16 cellular contexts compared by ENCODE assay signal in genomic region chr17:80996422-80997305, GRCh38. TPM values are rescaled to one million over a fixed set of nuclear protein-coding genes. Genes with fewer than 3 reads are reported as not detected.
DNase-seq lines count a peak whose midpoint lies in the region; ATAC-seq and TF ChIP-seq lines count a peak whose summit lies in the region.
"Had no signal": no experiment of that assay in that cellular context is flagged by ENCODE, and none has a peak within 500 bp of the region (broad histone marks: within the 10 kb centered on the region; RNA-seq: fewer than 3 reads in every experiment).

No MANE protein-coding gene starts in this region.

- H3K4me3 ChIP-seq in PC-3 (ENCODE audit: low read length) (no peak overlapping the region), spleen (no peak overlapping the region), MG63 (no peak overlapping the region)

- H3K9ac ChIP-seq in PC-3 (ENCODE audit: low read length): no peak overlapping the region

- H3K4me1 ChIP-seq in PC-3 (ENCODE audit: insufficient read depth, low read length) (peaks cover 26% of the 10 kb centered on the region), spleen (peaks cover 12 to 47% (median 24%) of the 10 kb centered on the region in 6 donors)

- H3K27me3 ChIP-seq in PC-3 (ENCODE audit: low read length) (no peaks in the 10 kb centered on the region), spleen (replicated peaks in 1 of 7) (peaks cover 0 to 7% (median 0%) of the 10 kb centered on the region in 7 donors), MG63 (no peaks in the 10 kb centered on the region)
- no peaks in the 10 kb centered on the region for H3K27me3 ChIP-seq in CD4-positive, alpha-beta T cell (ENCODE audit: control insufficient read depth, insufficient read depth, low read length)

- H3K9me3 Mint-ChIP-seq in nephron progenitor cell: no peaks in the 10 kb centered on the region
- H3K9me3 Mint-ChIP-seq in CD4-positive, alpha-beta T cell: no peaks in the 10 kb centered on the region
- H3K9me3 Mint-ChIP-seq: CD4-positive, CD25-positive, alpha-beta regulatory T cell had no signal

- H3K9me3 ChIP-seq in PC-3 (ENCODE audit: low read length) (no peaks in the 10 kb centered on the region), spleen (no peaks in the 10 kb centered on the region), MG63 (no peaks in the 10 kb centered on the region)
- no peaks in the 10 kb centered on the region for H3K9me3 ChIP-seq in CD4-positive, alpha-beta T cell (ENCODE audit: control insufficient read depth, low read length)

- H4K20me1 ChIP-seq in PC-3 (ENCODE audit: low read length): no peaks in the 10 kb centered on the region

- peaks cover 16% of the 10 kb centered on the region for H3K79me2 ChIP-seq in PC-3 (ENCODE audit: low read length)

- H3K27ac ChIP-seq in PC-3 (ENCODE audit: low read length) (peak overlapping the region; percentile 79), spleen (no peak overlapping the region)
- no peak overlapping the region for H3K27ac ChIP-seq in CD4-positive, alpha-beta T cell (ENCODE audit: low read depth, low read length)

- no peaks in the 10 kb centered on the region for H3K9me2 ChIP-seq in PC-3 (replicated peaks; ENCODE audit: low read length)

- BruUV-seq in PC-3 (replicated peaks; lab: Mats Ljungman, UMichigan): no TSS peak

- H3K36me3 Mint-ChIP-seq in nephron progenitor cell (ENCODE audit: low read depth): peaks cover 4% of the 10 kb centered on the region
- peaks cover 27% of the 10 kb centered on the region for H3K36me3 Mint-ChIP-seq in CD4-positive, alpha-beta T cell (ENCODE audit: low read depth)
- H3K36me3 Mint-ChIP-seq: CD4-positive, CD25-positive, alpha-beta regulatory T cell had no signal

- TF ChIP-seq CTCF in GM10266 (IDR thresholded peaks at IDR 0.05; ENCODE audit: control insufficient read depth, insufficient read depth, low read depth, missing control alignments) (no peak), PC-3 (conservative IDR thresholded peaks at IDR 0.05; ENCODE audit: low read depth, low read length) (0 out of 2 replicates have a peak, but pooled peaks have one; percentile 16), spleen (IDR thresholded peaks at IDR 0.05 in 8 of 11, conservative IDR thresholded peaks at IDR 0.05 in 3 of 11) (no peak), nephron progenitor cell (IDR thresholded peaks at IDR 0.05) (no peak)
- no peak for TF ChIP-seq CTCF in CD4-positive, alpha-beta T cell (IDR thresholded peaks at IDR 0.05)

- WGBS in spleen, 5 donors: 92 to 95% (median 93%) methylated on average over 21 to 25 of the region's 25 CpGs

- POLR2A ChIA-PET in PC-3 (lab: Charles Lee; ENCODE audit: unreplicated experiment): no interaction called here
- POLR2A ChIA-PET in CD4-positive, alpha-beta T cell (lab: Charles Lee): no interaction called here

- no peak for TF ChIP-seq POLR2A in spleen (IDR thresholded peaks at IDR 0.05)

- no peak; the same call in 1 of the 2 replicates for ATAC-seq in PC-3
- no peak for ATAC-seq in CD4-positive, alpha-beta T cell (ENCODE audit: poor library complexity)

- peaks cover 20% of the 10 kb centered on the region for H3K36me3 ChIP-seq in PC-3 (ENCODE audit: low read depth, low read length)
- peaks cover 5 to 73% (median 57%) of the 10 kb centered on the region in 6 donors for H3K36me3 ChIP-seq in spleen
- H3K36me3 ChIP-seq in MG63: peaks cover 24% of the 10 kb centered on the region

- H3F3A ChIP-seq in PC-3 (ENCODE audit: low read length, unreplicated experiment): no peaks in the 10 kb centered on the region

- peak; percentile 16 for DNase-seq in GM10266 (ENCODE audit: extremely low spot score)
- no peak for DNase-seq in PC-3
- DNase-seq in islet precursor cell: peak; percentile 50
- DNase-seq in spleen: peak; percentile 63
- no peak for DNase-seq in nephron progenitor cell
- DNase-seq in MG63: no peak
- no peak for DNase-seq in superior temporal gyrus (ENCODE audit: extremely low spot score)
- no peak for DNase-seq in CD4-positive, alpha-beta T cell
- DNase-seq: AML-193; CD4-positive, CD25-positive, alpha-beta regulatory T cell; DND-41; NCI-H1092 treated with DMSO at 0.1 percent for 48 hours; NCI-H1694; NCI-H446 treated with DMSO at 0.1 percent for 48 hours; NCI-H748 treated with DMSO at 0.1 percent for 48 hours; Right ventricle myocardium superior had no signal

- H2AFZ ChIP-seq in PC-3 (ENCODE audit: low read length): no peak overlapping the region

- H3K27me3 Mint-ChIP-seq in nephron progenitor cell (ENCODE audit: low read depth, poor library complexity): peaks cover 9% of the 10 kb centered on the region
- H3K27me3 Mint-ChIP-seq in CD4-positive, alpha-beta T cell: peaks cover 4% of the 10 kb centered on the region

- no peak overlapping the region for H3K27ac Mint-ChIP-seq in nephron progenitor cell
- H3K27ac Mint-ChIP-seq in CD4-positive, alpha-beta T cell: no peak overlapping the region

- CTCF ChIA-PET in PC-3 (lab: Charles Lee): no interaction called here
- CTCF ChIA-PET in CD4-positive, alpha-beta T cell (lab: Charles Lee): no interaction called here

- H3K4me3 Mint-ChIP-seq in nephron progenitor cell: no peak overlapping the region
- H3K4me3 Mint-ChIP-seq in CD4-positive, alpha-beta T cell: no peak overlapping the region

- H3K4me2 ChIP-seq in PC-3 (ENCODE audit: low read length): peak overlapping the region; percentile 53; the same call in 1 of the 2 replicates

- peaks cover 14% of the 10 kb centered on the region for H3K4me1 Mint-ChIP-seq in nephron progenitor cell
- H3K4me1 Mint-ChIP-seq in CD4-positive, alpha-beta T cell (ENCODE audit: low read depth): peaks cover 16% of the 10 kb centered on the region

- intact Hi-C loops in PC-3 (cut with micrococcal nuclease): no loop called here
- intact Hi-C loops in spleen (cut with DNase I; ENCODE audit: low total_unique reads): loop anchor here (10.0 kb wide), 1 partner anchor 98 kb away; no protein-coding TSS in a partner anchor
- intact Hi-C loops in CD4-positive, alpha-beta T cell (cut with DNase I, micrococcal nuclease): loop anchor here in 1 of 2 experiments (10.0 kb wide), 1 partner anchor 488 kb away; no protein-coding TSS in a partner anchor

RNA-seq across cellular contexts. Expression of gene CHMP6, which starts 5.0 kb away (rescaled TPM):
- 26.1 and 33.0 TPM in 2 replicates for total RNA-seq in PC-3 (2014; rRNA removed)
- total RNA-seq in spleen: 10 to 100 TPM; 23.0 to 35.7 (median 31.5) TPM
- polyA plus RNA-seq in spleen: 10 to 100 TPM; 24.0 to 41.1 (median 25.4) TPM
- total RNA-seq in MG63 (2014; rRNA removed; shearing (Covaris generic); ENCODE audit: low replicate concordance): 65.4 and 74.3 TPM in 2 replicates
- 10 to 100 TPM; 11.5 to 13.3 TPM for total RNA-seq in CD4-positive, alpha-beta T cell

RNA-seq across cellular contexts. Expression of gene BAIAP2, which starts 38.3 kb away (rescaled TPM):
- total RNA-seq in PC-3 (2014; rRNA removed) (50.9 and 56.9 TPM in 2 replicates), spleen (10 to 100 TPM; 12.7 to 33.2 (median 23.4) TPM)
- polyA plus RNA-seq in spleen: 10 to 100 TPM in 1 of 3 donors, 1 to 10 TPM in 2; 2.8 to 11.8 (median 4.4) TPM
- total RNA-seq in MG63 (2014; rRNA removed; shearing (Covaris generic); ENCODE audit: low replicate concordance): 34.4 and 43.9 TPM in 2 replicates
- 1 to 10 TPM; 4.2 to 4.9 TPM for total RNA-seq in CD4-positive, alpha-beta T cell

Comparison
In these comparisons a context has a peak if more than half of its experiments do, and no peak if none do; other contexts are left out.
1. DNase-seq: peak in GM10266 (single experiment), islet precursor cell (single experiment) and spleen (single experiment); none in PC-3 (single experiment), nephron progenitor cell (single experiment), MG63 (single experiment), superior temporal gyrus (single experiment) and CD4-positive, alpha-beta T cell (0 of 10).